Comparison of ENCODE assay signal across 8 cellular contexts in the genomic region with DNA sequence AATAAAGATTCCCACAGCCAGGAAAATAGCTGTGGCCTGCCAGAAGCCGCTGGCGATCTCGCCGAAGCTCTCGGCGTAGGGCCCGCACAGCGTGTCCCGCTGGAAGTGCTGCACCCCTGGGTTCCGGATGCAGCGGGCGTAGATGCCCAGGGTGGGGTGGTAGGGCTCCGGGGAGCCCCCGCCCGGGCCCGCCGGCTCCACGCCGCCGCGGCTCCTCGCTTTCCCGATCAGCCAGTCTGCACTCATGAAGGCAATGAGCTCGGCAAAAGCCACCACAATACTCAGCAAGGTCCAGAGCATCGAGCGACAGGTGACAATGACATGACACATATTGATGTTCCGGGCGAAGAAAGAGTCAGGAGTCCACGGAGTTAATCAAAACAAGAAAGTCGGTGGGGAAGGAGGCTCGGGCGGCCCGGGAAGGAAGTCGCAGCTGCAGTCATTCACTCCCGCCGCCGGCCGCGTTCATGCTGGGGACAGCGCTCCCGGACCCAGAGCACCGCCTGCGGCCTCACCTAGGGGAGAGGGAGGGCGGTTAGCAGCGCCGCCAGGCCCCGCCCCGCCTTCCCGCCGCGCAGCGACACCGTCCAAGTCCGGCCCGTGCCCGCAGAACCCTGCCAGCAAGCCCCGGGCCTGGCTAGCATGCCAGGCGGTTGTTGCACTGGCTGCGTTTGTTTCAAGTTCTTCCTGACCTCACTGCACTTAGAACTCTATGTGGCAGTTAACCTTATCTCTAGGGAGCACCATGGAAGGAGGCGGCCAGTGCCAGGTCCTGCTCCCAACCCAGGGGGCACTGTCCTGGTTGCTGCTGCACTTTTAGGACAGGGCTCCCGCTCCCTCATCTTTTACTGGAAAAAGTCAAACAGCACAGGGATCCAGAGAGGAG.
DNase-seq lines count a peak whose midpoint lies in the region; TF ChIP-seq lines count a peak whose summit lies in the region.

No MANE protein-coding gene starts in this region.

- no peak for TF ChIP-seq POLR2A in NB4 (IDR thresholded peaks at IDR 0.05; ENCODE audit: extremely low read depth, insufficient read length)

- H3K27me3 Mint-ChIP-seq in glutamatergic neuron (ENCODE audit: unreplicated experiment): peaks cover 3% of the 10 kb centered on the region

- H4K20me1 ChIP-seq in osteoblast (ENCODE audit: insufficient read depth, low read length): no peaks in the 10 kb centered on the region

- H3K9me3 Mint-ChIP-seq in glutamatergic neuron (ENCODE audit: unreplicated experiment): peaks cover 12% of the 10 kb centered on the region

- no peak overlapping the region for H3K27ac Mint-ChIP-seq in glutamatergic neuron (ENCODE audit: unreplicated experiment)

- peak overlapping the region; percentile 82 for H3K4me3 Mint-ChIP-seq in glutamatergic neuron (ENCODE audit: unreplicated experiment)

- H3K4me1 ChIP-seq in osteoblast (ENCODE audit: insufficient read depth, low read length): peaks cover 47% of the 10 kb centered on the region

- DNase-seq in GM12864 (ENCODE audit: low read depth) (no peak), H7 (peak; percentile 90), NB4 (ENCODE audit: low read depth) (peak; percentile 76), activated gamma-delta T cell (lab: John Stamatoyannopoulos, UW) (peak; percentile 17), glutamatergic neuron (peak; percentile 62), osteoblast (ENCODE audit: insufficient read length, low spot score, missing footprints) (no peak), H4 (ENCODE audit: low spot score) (no peak)
- DNase-seq in effector CD8-positive, alpha-beta T cell (lab: John Stamatoyannopoulos, UW): no peak

- H3K27me3 ChIP-seq in H7 (ENCODE audit: control insufficient read depth, insufficient read depth, low read length): no peaks in the 10 kb centered on the region
- no peaks in the 10 kb centered on the region for H3K27me3 ChIP-seq in osteoblast (ENCODE audit: insufficient read depth, low read length)

- peak overlapping the region; percentile 44 for H3K4me3 ChIP-seq in GM12864 (ENCODE audit: low read depth, low read length)
- peak overlapping the region; percentile 35 for H3K4me3 ChIP-seq in H7 (ENCODE audit: insufficient read depth, low read depth, low read length)
- H3K4me3 ChIP-seq in NB4 (ENCODE audit: low read depth, low read length): peak overlapping the region; percentile 53
- peak overlapping the region; percentile 53 for H3K4me3 ChIP-seq in osteoblast (ENCODE audit: insufficient read depth, low read length)

- peak overlapping the region; percentile 63 for H3K4me2 ChIP-seq in osteoblast (ENCODE audit: insufficient read depth, low read length)

- no peaks in the 10 kb centered on the region for H3K9me3 ChIP-seq in osteoblast (ENCODE audit: low read depth, low read length)

- peak overlapping the region; percentile 27 for H2AFZ ChIP-seq in osteoblast (ENCODE audit: low read length)

- H3K79me2 ChIP-seq in osteoblast (ENCODE audit: insufficient read depth, low read length): peaks cover 16% of the 10 kb centered on the region

- H3K36me3 Mint-ChIP-seq in glutamatergic neuron (ENCODE audit: unreplicated experiment): no peaks in the 10 kb centered on the region

- TF ChIP-seq CTCF in GM12864 (IDR thresholded peaks at IDR 0.05; ENCODE audit: low read depth, low read length, missing control alignments) (no peak), NB4 (IDR thresholded peaks at IDR 0.05; ENCODE audit: low read depth, low read length) (peak; percentile 19), glutamatergic neuron (IDR thresholded peaks at IDR 0.05; ENCODE audit: partially characterized antibody, unreplicated experiment) (no peak), osteoblast (IDR thresholded peaks at IDR 0.05; ENCODE audit: extremely low read depth, low read depth, low read length) (no peak)

- no peaks in the 10 kb centered on the region for H3K36me3 ChIP-seq in H7 (replicated peaks; ENCODE audit: control insufficient read depth, insufficient read depth, low read length)
- no peaks in the 10 kb centered on the region for H3K36me3 ChIP-seq in osteoblast (ENCODE audit: insufficient read depth, low read length)

- H3K27ac ChIP-seq in osteoblast (ENCODE audit: low read depth, low read length): no peak overlapping the region

- H3K4me1 Mint-ChIP-seq in glutamatergic neuron (ENCODE audit: low read depth, unreplicated experiment): peaks cover 51% of the 10 kb centered on the region

Comparison
In these comparisons a context has a peak if more than half of its experiments do, and no peak if none do; other contexts are left out.
1. DNase-seq: peak in H7 (single experiment), NB4 (single experiment), activated gamma-delta T cell (single experiment) and glutamatergic neuron (single experiment); none in GM12864 (single experiment), osteoblast (single experiment), H4 (single experiment) and effector CD8-positive, alpha-beta T cell (single experiment).
2. Peak in every context shown above with its lines, with median percentiles within 50 percentile points of each other: H3K4me3 ChIP-seq.